In the genomic region with DNA sequence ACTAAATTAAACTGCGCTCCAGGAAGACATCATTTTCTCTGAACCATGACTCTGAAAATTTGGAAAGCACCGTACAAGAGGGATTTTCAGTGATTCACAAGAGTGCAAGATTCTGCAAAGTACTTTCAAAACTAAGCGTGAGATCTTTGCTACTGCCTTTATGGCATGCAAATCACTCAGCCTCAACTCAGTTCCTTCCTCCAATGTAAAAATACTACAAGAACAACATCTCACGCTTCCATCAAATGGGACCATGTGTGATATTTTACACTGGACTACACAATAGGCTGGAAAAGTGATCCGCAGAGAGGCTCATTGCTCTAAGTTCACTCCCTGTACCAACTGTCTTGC, we compare ENCODE assay signal across 8 cellular contexts.
DNase-seq lines count a peak whose midpoint lies in the region; ATAC-seq lines count a peak whose summit lies in the region.

No MANE protein-coding gene starts in this region.

- H3K9me3 Mint-ChIP-seq in activated naive CD4-positive, alpha-beta T cell treated with anti-CD3 and anti-CD28 coated beads, Interleukin-2, amount 50 U/mL, for 24 hours: no peaks in the 10 kb centered on the region
- H3K9me3 Mint-ChIP-seq in activated naive CD8-positive, alpha-beta T cell treated with anti-CD3 and anti-CD28 coated beads, Interleukin-2, amount 50 U/mL, for 24 hours: no peaks in the 10 kb centered on the region

- ATAC-seq in HG03025 (IDR thresholded peaks at IDR 0.05; ENCODE audit: low FRiP score, unreplicated experiment): peak; percentile 43
- no peak for ATAC-seq in activated naive CD8-positive, alpha-beta T cell treated with anti-CD3 and anti-CD28 coated beads, Interleukin-2, amount 50 U/mL, for 24 hours

- H3K27ac Mint-ChIP-seq in activated naive CD4-positive, alpha-beta T cell treated with anti-CD3 and anti-CD28 coated beads, Interleukin-2, amount 50 U/mL, for 24 hours: no peak overlapping the region
- H3K27ac Mint-ChIP-seq in activated naive CD8-positive, alpha-beta T cell treated with anti-CD3 and anti-CD28 coated beads, Interleukin-2, amount 50 U/mL, for 24 hours: peak overlapping the region; percentile 74

- H3K4me1 ChIP-seq in muscle layer of duodenum (ENCODE audit: control insufficient read depth in 1 of 2, insufficient read depth in 2 of 2, low read length in 2 of 2): peaks cover 0 to 23% of the 10 kb centered on the region in 2 donors

- no peaks in the 10 kb centered on the region for H3K27me3 ChIP-seq in muscle layer of duodenum (ENCODE audit: low read depth, low read length)

- H3K4me1 Mint-ChIP-seq in activated naive CD4-positive, alpha-beta T cell treated with anti-CD3 and anti-CD28 coated beads, Interleukin-2, amount 50 U/mL, for 24 hours: peaks cover 11% of the 10 kb centered on the region
- peaks cover 21% of the 10 kb centered on the region for H3K4me1 Mint-ChIP-seq in activated naive CD8-positive, alpha-beta T cell treated with anti-CD3 and anti-CD28 coated beads, Interleukin-2, amount 50 U/mL, for 24 hours

- H3K4me3 Mint-ChIP-seq in activated naive CD4-positive, alpha-beta T cell treated with anti-CD3 and anti-CD28 coated beads, Interleukin-2, amount 50 U/mL, for 24 hours: peak overlapping the region; percentile 94
- peak overlapping the region; percentile 93 for H3K4me3 Mint-ChIP-seq in activated naive CD8-positive, alpha-beta T cell treated with anti-CD3 and anti-CD28 coated beads, Interleukin-2, amount 50 U/mL, for 24 hours

- no peaks in the 10 kb centered on the region for H3K36me3 ChIP-seq in muscle layer of duodenum (ENCODE audit: control insufficient read depth in 1 of 2, insufficient read depth in 2 of 2, low read length in 2 of 2)

- no peaks in the 10 kb centered on the region for H3K9me3 ChIP-seq in muscle layer of duodenum (ENCODE audit: control insufficient read depth in 1 of 2, low read length in 2 of 2)

- DNase-seq in activated naive CD4-positive, alpha-beta T cell treated with anti-CD3 and anti-CD28 coated beads, Interleukin-2, amount 50 U/mL, for 16 hours: no peak
- no peak for DNase-seq in activated naive CD8-positive, alpha-beta T cell treated with anti-CD3 and anti-CD28 coated beads, Interleukin-2, amount 50 U/mL, for 24 hours
- DNase-seq in central memory CD4-positive, alpha-beta T cell: no peak
- no peak for DNase-seq in GM19238 (ENCODE audit: insufficient read length, low spot score)
- DNase-seq in activated CD4-positive, alpha-beta T cell treated with anti-CD3 and anti-CD28 coated beads for 1 hour: no peak

- H3K36me3 Mint-ChIP-seq in activated naive CD4-positive, alpha-beta T cell treated with anti-CD3 and anti-CD28 coated beads, Interleukin-2, amount 50 U/mL, for 24 hours: no peaks in the 10 kb centered on the region
- H3K36me3 Mint-ChIP-seq in activated naive CD8-positive, alpha-beta T cell treated with anti-CD3 and anti-CD28 coated beads, Interleukin-2, amount 50 U/mL, for 24 hours (ENCODE audit: low read depth): no peaks in the 10 kb centered on the region

- peak overlapping the region; percentile 87 to 98 for H3K4me3 ChIP-seq in muscle layer of duodenum (ENCODE audit: low read depth in 1 of 2, low read length in 2 of 2)

- peaks cover 7% of the 10 kb centered on the region for H3K27me3 Mint-ChIP-seq in activated naive CD4-positive, alpha-beta T cell treated with anti-CD3 and anti-CD28 coated beads, Interleukin-2, amount 50 U/mL, for 24 hours
- H3K27me3 Mint-ChIP-seq in activated naive CD8-positive, alpha-beta T cell treated with anti-CD3 and anti-CD28 coated beads, Interleukin-2, amount 50 U/mL, for 24 hours: peaks cover 20% of the 10 kb centered on the region

- peak overlapping the region; percentile 46 for H3K27ac ChIP-seq in muscle layer of duodenum (ENCODE audit: low read length)
